Comparison of ENCODE assay signal across 19 cellular contexts in the genomic region with DNA sequence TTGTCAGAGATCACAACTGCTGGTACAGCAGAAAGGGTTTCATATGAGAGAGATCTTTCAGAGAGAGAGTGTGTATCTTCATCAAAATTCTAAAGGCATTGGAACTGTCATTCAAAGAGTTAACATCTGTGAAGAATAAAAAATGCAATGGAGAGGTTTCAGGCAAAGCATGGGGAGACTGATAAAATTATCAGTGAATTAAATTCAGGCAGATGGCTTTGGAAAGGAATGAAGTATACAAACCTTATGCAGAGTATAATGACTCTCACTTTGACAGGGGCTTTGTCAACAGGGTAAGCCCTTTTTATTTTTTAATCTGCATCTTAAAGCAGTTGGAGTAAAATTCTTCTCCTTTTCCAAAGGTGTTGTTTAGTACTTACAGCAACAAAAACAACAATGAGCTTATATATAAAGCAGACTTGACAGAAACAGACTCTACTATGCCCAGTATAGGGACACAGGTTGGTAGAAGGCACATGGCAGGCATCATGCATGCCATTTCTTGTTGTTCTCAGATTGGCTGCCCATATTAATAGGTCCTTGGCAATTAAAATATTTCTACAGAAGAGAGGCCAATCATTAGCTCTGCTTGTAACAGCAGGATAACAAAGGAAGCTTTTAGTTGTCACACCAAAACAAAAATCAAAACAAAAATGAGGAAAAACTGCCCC. TPM values are rescaled to one million over a fixed set of nuclear protein-coding genes. Genes with fewer than 3 reads are reported as not detected.
"Had no signal": no experiment of that assay in that cellular context is flagged by ENCODE, and none has a peak within 500 bp of the region (broad histone marks: within the 10 kb centered on the region; RNA-seq: fewer than 3 reads in every experiment).

No MANE protein-coding gene starts in this region.

- H3K27ac Mint-ChIP-seq: activated CD4-positive, alpha-beta memory T cell treated with anti-CD3 and anti-CD28 coated beads, Interleukin-2, amount 10 ng/mL, durations not matched to agents 7 days and 5 days; memory B cell; naive thymus-derived CD8-positive, alpha-beta T cell; stimulated activated effector memory CD8-positive, alpha-beta T cell treated with anti-CD3 and anti-CD28 coated beads, Interleukin-12 subunit alpha, Interleukin-12 subunit beta, amount 100 ng/mL, for 72 hours; T-helper 17 cell; WTC11 had no signal

- H3K9me3 Mint-ChIP-seq: activated CD4-positive, alpha-beta memory T cell treated with anti-CD3 and anti-CD28 coated beads, Interleukin-2, amount 10 ng/mL, durations not matched to agents 7 days and 5 days; memory B cell had no signal

- H3K27ac ChIP-seq: cardiac muscle cell, left lung, neutrophil, parathyroid adenoma had no signal

- H3K79me2 ChIP-seq: parathyroid adenoma had no signal

- H3K4me1 ChIP-seq: left lung, parathyroid adenoma, tibial nerve had no signal

- ATAC-seq: activated T-cell treated with anti-CD3 and anti-CD28 coated beads, Interleukin-2, amount 50 U/mL, for 4 hours; esophagus mucosa; left lung; mucosa of descending colon; naive thymus-derived CD8-positive, alpha-beta T cell; stimulated activated effector memory CD8-positive, alpha-beta T cell treated with anti-CD3 and anti-CD28 coated beads, Interleukin-12 subunit alpha, Interleukin-12 subunit beta, amount 100 ng/mL, for 72 hours; T-helper 17 cell; WTC11 had no signal

- H3K36me3 Mint-ChIP-seq: stimulated activated effector memory CD8-positive, alpha-beta T cell treated with anti-CD3 and anti-CD28 coated beads, Interleukin-12 subunit alpha, Interleukin-12 subunit beta, amount 100 ng/mL, for 72 hours had no signal

- H2AFZ ChIP-seq: parathyroid adenoma had no signal

- H3K36me3 ChIP-seq: cardiac muscle cell, left lung, neutrophil, tibial nerve had no signal

- H3K4me3 ChIP-seq: cardiac muscle cell, left lung, mucosa of descending colon, tibial nerve had no signal

- H3K9me3 ChIP-seq: left lung, mucosa of descending colon, neutrophil, tibial nerve had no signal

- H3K4me1 Mint-ChIP-seq: activated CD4-positive, alpha-beta memory T cell treated with anti-CD3 and anti-CD28 coated beads, Interleukin-2, amount 10 ng/mL, durations not matched to agents 7 days and 5 days; memory B cell; naive thymus-derived CD8-positive, alpha-beta T cell; stimulated activated effector memory CD8-positive, alpha-beta T cell treated with anti-CD3 and anti-CD28 coated beads, Interleukin-12 subunit alpha, Interleukin-12 subunit beta, amount 100 ng/mL, for 72 hours; T-helper 17 cell had no signal

- DNase-seq: activated CD4-positive, alpha-beta memory T cell treated with anti-CD3 and anti-CD28 coated beads, Interleukin-2, amount 10 ng/mL, durations not matched to agents 7 days and 5 days; activated CD4-positive, alpha-beta T cell treated with anti-CD3 and anti-CD28 coated beads for 4 hours; activated effector memory CD4-positive, alpha-beta T cell treated with Interleukin-2 at 50 U/mL for 16 hours; activated naive CD4-positive, alpha-beta T cell treated with anti-CD3 and anti-CD28 coated beads, Interleukin-2, amount 50 U/mL, for 16 hours; activated T-cell treated with anti-CD3 and anti-CD28 coated beads, Interleukin-2, amount 50 U/mL, for 4 hours; left lung; mucosa of descending colon; naive thymus-derived CD8-positive, alpha-beta T cell; T-helper 17 cell had no signal

- H3K27me3 ChIP-seq: cardiac muscle cell, left lung, neutrophil, tibial nerve had no signal

- H3K4me3 Mint-ChIP-seq: activated CD4-positive, alpha-beta memory T cell treated with anti-CD3 and anti-CD28 coated beads, Interleukin-2, amount 10 ng/mL, durations not matched to agents 7 days and 5 days; activated T-cell treated with anti-CD3 and anti-CD28 coated beads, Interleukin-2, amount 50 U/mL, for 4 hours; memory B cell; naive thymus-derived CD8-positive, alpha-beta T cell; stimulated activated effector memory CD8-positive, alpha-beta T cell treated with anti-CD3 and anti-CD28 coated beads, Interleukin-12 subunit alpha, Interleukin-12 subunit beta, amount 100 ng/mL, for 72 hours; T-helper 17 cell; WTC11 had no signal

- H3K9ac ChIP-seq: parathyroid adenoma had no signal

RNA-seq across cellular contexts. Expression of gene NXPH1, which starts 54.9 kb away (rescaled TPM):
- total RNA-seq: activated CD4-positive, alpha-beta memory T cell treated with anti-CD3 and anti-CD28 coated beads, Interleukin-2, amount 10 ng/mL, durations not matched to agents 7 days and 5 days; esophagus mucosa; left lung; mucosa of descending colon; naive thymus-derived CD8-positive, alpha-beta T cell; renal cortical epithelial cell; T-helper 17 cell; tibial nerve had no signal
- polyA plus RNA-seq: adipose tissue; naive thymus-derived CD8-positive, alpha-beta T cell had no signal
